ENCODE assay signal across 16 cellular contexts in the genomic region with DNA sequence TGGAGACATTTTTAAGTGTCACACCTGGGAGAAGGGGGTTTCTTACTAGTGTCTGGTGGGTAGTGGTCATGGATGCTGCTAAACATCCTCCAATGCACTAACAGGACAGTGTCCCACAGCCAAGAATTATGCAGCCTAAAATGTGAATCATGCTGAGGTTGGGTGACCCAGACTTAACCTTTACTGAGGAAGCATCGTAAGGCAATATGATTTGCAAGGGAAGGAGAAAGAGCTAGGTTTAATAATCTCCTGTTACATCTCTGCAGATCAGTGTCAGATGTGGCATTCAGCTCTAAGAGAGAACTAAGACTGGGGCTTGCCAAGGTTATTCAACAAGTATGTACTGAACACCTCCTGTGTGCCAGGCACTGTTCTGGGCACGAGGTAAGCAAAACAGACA. TPM values are rescaled to one million over a fixed set of nuclear protein-coding genes. Genes with fewer than 3 reads are reported as not detected.
DNase-seq lines count a peak whose midpoint lies in the region; ATAC-seq, FAIRE-seq and TF ChIP-seq lines count a peak whose summit lies in the region.
"Had no signal": no experiment of that assay in that cellular context is flagged by ENCODE, and none has a peak within 500 bp of the region (broad histone marks: within the 10 kb centered on the region; RNA-seq: fewer than 3 reads in every experiment).

No MANE protein-coding gene starts in this region.

- no peak for FAIRE-seq in A549 (lab: Jason Lieb, UNC)
- FAIRE-seq: GM19239, K562, TTC549 had no signal

- H3K4me2 ChIP-seq in A549: peak overlapping the region; percentile 27; the same call in 1 of the 3 replicates
- H3K4me2 ChIP-seq in mesenchymal stem cell (ENCODE audit: low read length, poor library complexity, severe bottlenecking): no peak overlapping the region
- H3K4me2 ChIP-seq: PC-9 had no signal

- no peaks in the 10 kb centered on the region for H3K36me3 ChIP-seq in mesenchymal stem cell (ENCODE audit: control insufficient read depth in 1 of 2, insufficient read depth in 2 of 2, low read depth in 1 of 2, low read length in 2 of 2)

- TF ChIP-seq POLR2A in A549 (IDR thresholded peaks at IDR 0.05; ENCODE audit: low read length): no peak

- H3K9me3 ChIP-seq in A549 (no peaks in the 10 kb centered on the region), mesenchymal stem cell (ENCODE audit: control insufficient read depth, low read length) (no peaks in the 10 kb centered on the region)

- no peak overlapping the region for H4K91ac ChIP-seq in mesenchymal stem cell (ENCODE audit: low read length)

- DNase-seq in A549 (ENCODE audit: low read depth in 1 of 2, low spot score in 1 of 2) (peak in 1 of 2 experiments; percentile 27), ELR (ENCODE audit: low read depth) (peak; percentile 70), glomerular visceral epithelial cell (ENCODE audit: extremely low spot score) (peak; percentile 72), NCI-H2029 (lab: John Stamatoyannopoulos, UW) (no peak), NCI-H2227 treated with DMSO at 0.1 percent for 48 hours (lab: John Stamatoyannopoulos, UW) (no peak), mesenchymal stem cell (no peak)
- DNase-seq: activated effector memory CD4-positive, alpha-beta T cell treated with Interleukin-2 at 50 U/mL for 16 hours; glutamatergic neuron; GOT3 had no signal

- 21% methylated on average over 2 of the region's 2 CpGs for WGBS in A549 (ENCODE audit: missing lambda C conversion rate)
- WGBS in mesenchymal stem cell: 61% methylated on average over 2 of the region's 2 CpGs

- no peak overlapping the region for H2BK5ac ChIP-seq in mesenchymal stem cell (ENCODE audit: low read depth, low read length, poor library complexity, severe bottlenecking)

- POLR2A ChIA-PET in A549 (lab: Yijun Ruan, JAX): interaction anchor here (1.5 kb wide), 1 partner anchor 32 kb away, joined by 6 read pairs; the partner anchor contains the start of gene LGMN

- no peak overlapping the region for H2BK15ac ChIP-seq in mesenchymal stem cell (ENCODE audit: low read depth, poor library complexity, severe bottlenecking)

- no peak overlapping the region for H3K14ac ChIP-seq in mesenchymal stem cell (ENCODE audit: low read length in 2 of 2)

- no peak overlapping the region for H3K18ac ChIP-seq in mesenchymal stem cell (ENCODE audit: low read depth in 1 of 2, low read length in 2 of 2)

- no peak overlapping the region for H4K8ac ChIP-seq in mesenchymal stem cell (ENCODE audit: low read length)

- no peaks in the 10 kb centered on the region for H3K27me3 ChIP-seq in mesenchymal stem cell (ENCODE audit: control insufficient read depth in 1 of 2, insufficient read depth in 1 of 2, low read length in 2 of 2)

- no peak overlapping the region for H3K23ac ChIP-seq in mesenchymal stem cell (ENCODE audit: low read length in 2 of 2)

- TF ChIP-seq EP300 in A549 (IDR thresholded peaks at IDR 0.05): no peak

- H3K4me1 ChIP-seq in A549 (peaks cover 8% of the 10 kb centered on the region; the same call in 2 of the 3 replicates), mesenchymal stem cell (ENCODE audit: control insufficient read depth, insufficient read depth, low read depth, low read length) (no peaks in the 10 kb centered on the region)

- CTCF ChIA-PET in A549 (lab: Yijun Ruan, JAX): interaction anchor here (0.9 to 13.4 kb wide), 6 partner anchors 9 to 646 kb away, joined by 3 to 191 read pairs (median 4); no protein-coding TSS in a partner anchor

- no peak for TF ChIP-seq RAD21 in A549 (conservative IDR thresholded peaks at IDR 0.05 in 1 of 2, IDR thresholded peaks at IDR 0.05 in 1 of 2)

- peak overlapping the region in 1 of 2 experiments; percentile 6 for H3K4ac ChIP-seq in mesenchymal stem cell (ENCODE audit: low read depth in 1 of 2, low read length in 2 of 2)

- no peak overlapping the region for H2AK5ac ChIP-seq in mesenchymal stem cell (ENCODE audit: low read length, severe bottlenecking)

- no peak overlapping the region for H2AFZ ChIP-seq in mesenchymal stem cell (ENCODE audit: low read depth, low read length)
- H2AFZ ChIP-seq: PC-9 had no signal

- no peak overlapping the region for H2BK12ac ChIP-seq in mesenchymal stem cell (ENCODE audit: low read length in 2 of 2)

- ATAC-seq in A549 (peak in 1 of 2 experiments; percentile 12; a peak in 2 of 6 replicates), SK-N-SH treated with all-trans-retinoic acid at 6 μM for 48 hours (peak; percentile 78), GM19463 (IDR thresholded peaks at IDR 0.05; ENCODE audit: unreplicated experiment) (no peak)
- ATAC-seq: K562 had no signal

- H3K27ac ChIP-seq in A549 (peak overlapping the region in 1 of 2 experiments; percentile 59; a peak in 1 of 6 replicates), mesenchymal stem cell (ENCODE audit: low read length, poor library complexity, severe bottlenecking) (no peak overlapping the region)
- H3K27ac ChIP-seq: PC-9 had no signal

- no peak overlapping the region for H2BK120ac ChIP-seq in mesenchymal stem cell (ENCODE audit: low read depth, low read length)

- H3K9ac ChIP-seq in mesenchymal stem cell (ENCODE audit: low read length): no peak overlapping the region

- no peak overlapping the region for H3K4me3 ChIP-seq in A549
- H3K4me3 ChIP-seq in mesenchymal stem cell (ENCODE audit: insufficient read depth in 1 of 2, low read depth in 1 of 2, low read length in 2 of 2): no peak overlapping the region
- H3K4me3 ChIP-seq: K562, lung, PC-9 had no signal

- H3K79me1 ChIP-seq in mesenchymal stem cell (replicated peaks; ENCODE audit: low read length, poor library complexity, severe bottlenecking): no peaks in the 10 kb centered on the region

- no peak for TF ChIP-seq CTCF in A549 (IDR thresholded peaks at IDR 0.05)

TF ChIP-seq in A549, 52 proteins besides CTCF, POLR2A, EP300 and RAD21 (continues in another document):
- TF ChIP-seq, protein P1, sequence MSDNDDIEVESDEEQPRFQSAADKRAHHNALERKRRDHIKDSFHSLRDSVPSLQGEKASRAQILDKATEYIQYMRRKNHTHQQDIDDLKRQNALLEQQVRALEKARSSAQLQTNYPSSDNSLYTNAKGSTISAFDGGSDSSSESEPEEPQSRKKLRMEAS (IDR thresholded peaks at IDR 0.05): no peak
- no peak for TF ChIP-seq FOXS1 (CRISPR knock-in tag; IDR thresholded peaks at IDR 0.05)
- no peak for TF ChIP-seq JUN (IDR thresholded peaks at IDR 0.05)
- no peak for TF ChIP-seq HEYL (CRISPR knock-in tag; IDR thresholded peaks at IDR 0.05)
- TF ChIP-seq ESRRA (IDR thresholded peaks at IDR 0.05; ENCODE audit: borderline replicate concordance, low read length): no peak
- no peak for TF ChIP-seq POLR2AphosphoS2 (conservative IDR thresholded peaks at IDR 0.05; ENCODE audit: low read length)
- TF ChIP-seq ELK1 (IDR thresholded peaks at IDR 0.05; ENCODE audit: low read depth, low read length): no peak

TF ChIP-seq in SK-N-SH treated with all-trans-retinoic acid at 6 μM for 48 hours, 23 proteins besides CTCF, POLR2A, EP300 and RAD21:
- TF ChIP-seq ZC3H10 (CRISPR knock-in tag; IDR thresholded peaks at IDR 0.05) (no peak), CSRNP3 (CRISPR knock-in tag; IDR thresholded peaks at IDR 0.05) (no peak), PPARA (CRISPR knock-in tag; IDR thresholded peaks at IDR 0.05; ENCODE audit: borderline replicate concordance) (no peak), OSR1 (CRISPR knock-in tag; IDR thresholded peaks at IDR 0.05) (no peak), ZFP30 (CRISPR knock-in tag; IDR thresholded peaks at IDR 0.05) (no peak), ZNF565 (CRISPR knock-in tag; conservative IDR thresholded peaks at IDR 0.05; ENCODE audit: low read depth) (no peak)

RNA-seq across cellular contexts. Expression of gene GOLGA5, which starts 13.7 kb away (rescaled TPM):
- 49.5 and 53.8 TPM in 2 replicates for polyA plus RNA-seq in A549 (2011; rRNA removed)
- 13.0 and 13.1 TPM in 2 replicates for polyA plus RNA-seq in A549 (2012; cell fraction: cytosol; rRNA removed)
- 4.0 and 4.8 TPM in 2 replicates for polyA plus RNA-seq in A549 (2012; cell fraction: nucleus; rRNA removed)
- 27.4 to 34.0 TPM (median 31.9 TPM) in 3 replicates for polyA plus RNA-seq in A549 (2017; fragmentation: RNase III; extraction: RNeasy Plus Mini Kit Qiagen cat#74134 plus additional on column Dnase treatment)
- 12.2 and 14.2 TPM in 2 replicates for polyA minus RNA-seq in A549 (2011; rRNA and poly(A)+ RNA removed)
- polyA plus RNA-seq in mesenchymal stem cell (2013, experiment 1 of 2): 54.0 TPM
- 53.2 TPM for polyA plus RNA-seq in mesenchymal stem cell (2013, experiment 2 of 2)

RNA-seq across cellular contexts. Expression of gene LGMN, which starts 32.0 kb away (rescaled TPM):
- polyA plus RNA-seq in A549 (2011; rRNA removed) (106 and 136 TPM in 2 replicates), A549 (2017; fragmentation: RNase III; extraction: RNeasy Plus Mini Kit Qiagen cat#74134 plus additional on column Dnase treatment) (59.6 to 70.4 TPM (median 66.2 TPM) in 3 replicates)
- 65.2 and 65.4 TPM in 2 replicates for polyA plus RNA-seq in A549 (2012; cell fraction: cytosol; rRNA removed)
- polyA plus RNA-seq in A549 (2012; cell fraction: nucleus; rRNA removed): 140 TPM in 2 replicates
- 65.5 and 79.0 TPM in 2 replicates for polyA minus RNA-seq in A549 (2011; rRNA and poly(A)+ RNA removed)
- polyA plus RNA-seq in mesenchymal stem cell (2013, experiment 1 of 2): 83.7 TPM
- 86.4 TPM for polyA plus RNA-seq in mesenchymal stem cell (2013, experiment 2 of 2)

Comparison
In these comparisons a context has a peak if more than half of its experiments do, and no peak if none do; other contexts are left out.
1. DNase-seq: peak in ELR (single experiment) and glomerular visceral epithelial cell (single experiment); none in NCI-H2029 (single experiment), NCI-H2227 treated with DMSO at 0.1 percent for 48 hours (single experiment) and mesenchymal stem cell (single experiment).